In the genomic region with DNA sequence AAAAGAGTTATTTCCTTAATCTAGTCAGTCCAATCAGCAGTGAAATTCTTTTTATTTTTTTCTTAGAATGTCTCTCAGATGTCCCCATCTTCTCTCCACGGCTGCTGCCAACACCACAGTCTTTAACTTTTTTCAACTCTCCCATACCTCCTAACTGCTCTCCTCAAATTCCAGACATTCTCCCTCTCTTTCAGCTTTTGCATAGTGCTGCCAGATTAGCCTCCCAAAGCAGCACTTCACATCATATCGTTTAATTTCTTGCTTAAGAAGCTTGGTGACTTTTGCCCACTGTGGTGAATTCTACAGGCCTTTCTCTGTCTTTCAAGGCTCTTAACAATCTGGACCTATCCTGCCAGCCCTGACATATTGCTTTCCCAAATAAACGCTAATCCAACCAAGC, we compare ENCODE assay signal across 19 cellular contexts.
"Had no signal": no experiment of that assay in that cellular context is flagged by ENCODE, and none has a peak within 500 bp of the region (broad histone marks: within the 10 kb centered on the region; RNA-seq: fewer than 3 reads in every experiment).

No MANE protein-coding gene starts in this region.

- ATAC-seq: activated CD4-positive, alpha-beta T cell treated with anti-CD3 and anti-CD28 coated beads for 36 hours; activated CD8-positive, alpha-beta T cell treated with anti-CD3 and anti-CD28 coated beads for 36 hours; activated T-cell treated with anti-CD3 and anti-CD28 coated beads, Interleukin-2, amount 50 U/mL, for 72 hours; foreskin keratinocyte; lower lobe of right lung; psoas muscle; stimulated activated naive CD8-positive, alpha-beta T cell treated with anti-CD3 and anti-CD28 coated beads, Interleukin-15, amount 100 ng/mL, for 72 hours had no signal

- H3K27me3 Mint-ChIP-seq: stimulated activated naive CD8-positive, alpha-beta T cell treated with anti-CD3 and anti-CD28 coated beads, Interleukin-15, amount 100 ng/mL, for 72 hours; type B pancreatic cell had no signal

- H3K27ac ChIP-seq: dorsolateral prefrontal cortex, foreskin keratinocyte, lower lobe of right lung, psoas muscle, sigmoid colon, SJSA1 had no signal

- H3K4me3 ChIP-seq: dorsolateral prefrontal cortex, lower lobe of right lung, psoas muscle, sigmoid colon, SJSA1 had no signal

- DNase-seq: activated CD4-positive, alpha-beta T cell treated with anti-CD3 and anti-CD28 coated beads for 36 hours; activated CD8-positive, alpha-beta T cell treated with anti-CD3 and anti-CD28 coated beads for 36 hours; activated gamma-delta T cell treated with Interleukin-2 at 50 U/mL for 16 hours; activated naive CD8-positive, alpha-beta T cell treated with anti-CD3 and anti-CD28 coated beads, Interleukin-2, amount 10 ng/mL, durations not matched to agents 7 days and 5 days; activated T-cell treated with anti-CD3 and anti-CD28 coated beads, Interleukin-2, amount 50 U/mL, for 72 hours; aorta; dorsolateral prefrontal cortex; foreskin keratinocyte; immature natural killer cell; lower lobe of right lung; psoas muscle; sigmoid colon; stimulated activated CD4-positive, alpha-beta T cell treated with anti-CD3 and anti-CD28 coated beads, Interleukin-1b, Interleukin-23, amount 100 ng/mL, for 48 hours; stimulated activated naive CD8-positive, alpha-beta T cell treated with anti-CD3 and anti-CD28 coated beads, Interleukin-15, amount 100 ng/mL, for 72 hours; T-helper 9 cell had no signal

- FAIRE-seq: bronchial epithelial cell had no signal

- H3K4me1 Mint-ChIP-seq: activated CD4-positive, alpha-beta T cell treated with anti-CD3 and anti-CD28 coated beads for 36 hours; activated naive CD8-positive, alpha-beta T cell treated with anti-CD3 and anti-CD28 coated beads, Interleukin-2, amount 10 ng/mL, durations not matched to agents 7 days and 5 days; stimulated activated naive CD8-positive, alpha-beta T cell treated with anti-CD3 and anti-CD28 coated beads, Interleukin-15, amount 100 ng/mL, for 72 hours had no signal

- H3K27ac Mint-ChIP-seq: activated CD4-positive, alpha-beta T cell treated with anti-CD3 and anti-CD28 coated beads for 36 hours; activated CD8-positive, alpha-beta T cell treated with anti-CD3 and anti-CD28 coated beads for 36 hours; activated naive CD8-positive, alpha-beta T cell treated with anti-CD3 and anti-CD28 coated beads, Interleukin-2, amount 10 ng/mL, durations not matched to agents 7 days and 5 days; activated T-cell treated with anti-CD3 and anti-CD28 coated beads, Interleukin-2, amount 50 U/mL, for 72 hours; mesothelial cell of epicardium; stimulated activated naive CD8-positive, alpha-beta T cell treated with anti-CD3 and anti-CD28 coated beads, Interleukin-15, amount 100 ng/mL, for 72 hours; type B pancreatic cell had no signal

- H3K4me3 Mint-ChIP-seq: activated CD4-positive, alpha-beta T cell treated with anti-CD3 and anti-CD28 coated beads for 36 hours; activated CD8-positive, alpha-beta T cell treated with anti-CD3 and anti-CD28 coated beads for 36 hours; activated naive CD8-positive, alpha-beta T cell treated with anti-CD3 and anti-CD28 coated beads, Interleukin-2, amount 10 ng/mL, durations not matched to agents 7 days and 5 days; activated T-cell treated with anti-CD3 and anti-CD28 coated beads, Interleukin-2, amount 50 U/mL, for 72 hours; immature natural killer cell; mesothelial cell of epicardium; stimulated activated naive CD8-positive, alpha-beta T cell treated with anti-CD3 and anti-CD28 coated beads, Interleukin-15, amount 100 ng/mL, for 72 hours; type B pancreatic cell had no signal

- H3K9me3 Mint-ChIP-seq: activated CD8-positive, alpha-beta T cell treated with anti-CD3 and anti-CD28 coated beads for 36 hours; activated naive CD8-positive, alpha-beta T cell treated with anti-CD3 and anti-CD28 coated beads, Interleukin-2, amount 10 ng/mL, durations not matched to agents 7 days and 5 days; activated T-cell treated with anti-CD3 and anti-CD28 coated beads, Interleukin-2, amount 50 U/mL, for 72 hours; immature natural killer cell; mesothelial cell of epicardium; stimulated activated naive CD8-positive, alpha-beta T cell treated with anti-CD3 and anti-CD28 coated beads, Interleukin-15, amount 100 ng/mL, for 72 hours; type B pancreatic cell had no signal

- H3K9me3 ChIP-seq: lower lobe of right lung, psoas muscle, sigmoid colon, SJSA1 had no signal

- H3K4me1 ChIP-seq: foreskin keratinocyte, lower lobe of right lung, psoas muscle had no signal

- H3K27me3 ChIP-seq: dorsolateral prefrontal cortex, foreskin keratinocyte, sigmoid colon, SJSA1 had no signal

- H3K36me3 Mint-ChIP-seq: activated naive CD8-positive, alpha-beta T cell treated with anti-CD3 and anti-CD28 coated beads, Interleukin-2, amount 10 ng/mL, durations not matched to agents 7 days and 5 days; mesothelial cell of epicardium; type B pancreatic cell had no signal

- H3K36me3 ChIP-seq: lower lobe of right lung, sigmoid colon, SJSA1 had no signal
